In genomic region chr11:44235765-44236201, GRCh38 we compare ENCODE assay signal across 31 cellular contexts.
DNase-seq lines count a peak whose midpoint lies in the region; ATAC-seq and TF ChIP-seq lines count a peak whose summit lies in the region.
"Had no signal": no experiment of that assay in that cellular context is flagged by ENCODE, and none has a peak within 500 bp of the region (broad histone marks: within the 10 kb centered on the region; RNA-seq: fewer than 3 reads in every experiment).

No MANE protein-coding gene starts in this region.

- H3K4me3 ChIP-seq in HEK293 (ENCODE audit: low read depth, low read length), result no peak overlapping the region
- no peak overlapping the region for H3K4me3 ChIP-seq in SJCRH30
- H3K4me3 ChIP-seq: adrenal gland, breast epithelium, HAP-1, MG63, skin epidermis, uterus had no signal

- no peak overlapping the region for H3K4me3 Mint-ChIP-seq in nephron progenitor cell
- H3K4me3 Mint-ChIP-seq: activated T-cell treated with anti-CD3 and anti-CD28 coated beads, Interleukin-2, amount 50 U/mL, for 4 hours; effector memory CD8-positive, alpha-beta T cell; stimulated activated naive CD8-positive, alpha-beta T cell treated with anti-CD3 and anti-CD28 coated beads, Interleukin-15, Interleukin-2, amounts not matched to agents 100 ng/mL and 50 ng/mL, for 24 hours had no signal

- peaks cover 0 to 37% of the 10 kb centered on the region in 2 experiments; a peak in 2 of 3 replicates for H3K36me3 ChIP-seq in HEK293 (ENCODE audit: control insufficient read depth in 2 of 2, insufficient read depth in 1 of 2, low read length in 2 of 2)
- 0 out of 2 replicates have a peak, but pooled peaks cover 5% of the 10 kb centered on the region for H3K36me3 ChIP-seq in SJCRH30
- H3K36me3 ChIP-seq: adrenal gland, breast epithelium, uterus had no signal

- H3K4me1 Mint-ChIP-seq in nephron progenitor cell, result peaks cover 17% of the 10 kb centered on the region

- CTCF ChIA-PET in HEK293 (lab: Yijun Ruan, JAX), result no interaction called here

- TF ChIP-seq CTCF in HEK293 (tag by site-specific recombination; IDR thresholded peaks at IDR 0.05) (no peak), nephron progenitor cell (IDR thresholded peaks at IDR 0.05) (no peak)

- H3K9me3 ChIP-seq in HEK293 (ENCODE audit: control insufficient read depth, insufficient read depth, low read depth, low read length) (no peaks in the 10 kb centered on the region), SJCRH30 (replicated peaks) (no peaks in the 10 kb centered on the region)
- H3K9me3 ChIP-seq: adrenal gland, breast epithelium, Caco-2, HAP-1, MG63, uterus had no signal

- no peak overlapping the region for H3K27ac ChIP-seq in HEK293 (ENCODE audit: extremely low read depth, low read depth, low read length)
- H3K27ac ChIP-seq in SJCRH30, result peak overlapping the region; percentile 84
- H3K27ac ChIP-seq: adrenal gland, breast epithelium, C4-2B, skin epidermis, VCaP had no signal

- H3K4me1 ChIP-seq in HEK293 (ENCODE audit: control insufficient read depth, insufficient read depth, low read length) (no peaks in the 10 kb centered on the region), SJCRH30 (peaks cover 33% of the 10 kb centered on the region)
- H3K4me1 ChIP-seq: adrenal gland, breast epithelium, Caco-2, HAP-1, uterus had no signal

- H3K27ac Mint-ChIP-seq in nephron progenitor cell, result peak overlapping the region; percentile 41
- H3K27ac Mint-ChIP-seq: effector memory CD8-positive, alpha-beta T cell; stimulated activated naive CD8-positive, alpha-beta T cell treated with anti-CD3 and anti-CD28 coated beads, Interleukin-15, Interleukin-2, amounts not matched to agents 100 ng/mL and 50 ng/mL, for 24 hours had no signal

- no peak for ATAC-seq in HG03565 (IDR thresholded peaks at IDR 0.05; ENCODE audit: unreplicated experiment)
- ATAC-seq: activated T-cell treated with anti-CD3 and anti-CD28 coated beads, Interleukin-2, amount 50 U/mL, for 4 hours; effector memory CD8-positive, alpha-beta T cell had no signal

- peaks cover 4% of the 10 kb centered on the region for H3K9me3 Mint-ChIP-seq in nephron progenitor cell
- H3K9me3 Mint-ChIP-seq: activated T-cell treated with anti-CD3 and anti-CD28 coated beads, Interleukin-2, amount 50 U/mL, for 4 hours; effector memory CD8-positive, alpha-beta T cell; stimulated activated naive CD8-positive, alpha-beta T cell treated with anti-CD3 and anti-CD28 coated beads, Interleukin-15, Interleukin-2, amounts not matched to agents 100 ng/mL and 50 ng/mL, for 24 hours had no signal

- peak; percentile 73 to 82 for DNase-seq in SJCRH30
- peak; percentile 38 for DNase-seq in fibroblast of peridontal ligament (ENCODE audit: extremely low read depth)
- DNase-seq in nephron progenitor cell, result peak; percentile 29
- DNase-seq in activated CD4-positive, CD25-positive, alpha-beta regulatory T cell (lab: John Stamatoyannopoulos, UW), result no peak
- DNase-seq in AG08395 (ENCODE audit: low spot score), result no peak
- no peak for DNase-seq in SIG-M5 (lab: John Stamatoyannopoulos, UW)
- DNase-seq: activated CD4-positive, alpha-beta T cell treated with anti-CD3 and anti-CD28 coated beads, Interleukin-2, amount 50 U/mL, for 1 hour; activated naive CD4-positive, alpha-beta T cell treated with Interleukin-2 at 50 U/mL for 16 hours; activated T-cell treated with anti-CD3 and anti-CD28 coated beads, Interleukin-2, amount 50 U/mL, for 4 hours; adrenal gland; Caco-2; cortex of kidney; DMS79 treated with DMSO at 0.1 percent for 48 hours; effector memory CD8-positive, alpha-beta T cell; GF-D8; KG1; MG63; NCI-H2081 treated with DMSO at 0.1 percent for 48 hours; NCI-H510A; SHP77 treated with DMSO at 0.1 percent for 48 hours; SW 1271; T-helper 9 cell; uterus had no signal

- peaks cover 38% of the 10 kb centered on the region for H3K36me3 Mint-ChIP-seq in nephron progenitor cell (ENCODE audit: low read depth)

- no peaks in the 10 kb centered on the region for H3K27me3 ChIP-seq in SJCRH30
- H3K27me3 ChIP-seq: adrenal gland, breast epithelium, MG63, uterus had no signal

- H3K27me3 Mint-ChIP-seq in nephron progenitor cell (ENCODE audit: low read depth, poor library complexity), result peaks cover 33% of the 10 kb centered on the region
- H3K27me3 Mint-ChIP-seq: effector memory CD8-positive, alpha-beta T cell; stimulated activated naive CD8-positive, alpha-beta T cell treated with anti-CD3 and anti-CD28 coated beads, Interleukin-15, Interleukin-2, amounts not matched to agents 100 ng/mL and 50 ng/mL, for 24 hours had no signal

- POLR2A ChIA-PET in HEK293 (lab: Yijun Ruan, JAX), result no interaction called here

TF ChIP-seq in HEK293, 187 proteins besides CTCF, POLR2A, EP300 and RAD21 (continues in another document):
- TF ChIP-seq ZNF398 (tag by site-specific recombination; IDR thresholded peaks at IDR 0.05) (no peak), KLF7 (tag by site-specific recombination; IDR thresholded peaks at IDR 0.05; ENCODE audit: borderline replicate concordance) (no peak), ZNF214 (tag by site-specific recombination; IDR thresholded peaks at IDR 0.05; ENCODE audit: borderline replicate concordance) (no peak), ZNF548 (tag by site-specific recombination; IDR thresholded peaks at IDR 0.05) (no peak), ZNF623 (tag by site-specific recombination; IDR thresholded peaks at IDR 0.05) (no peak)
- TF ChIP-seq, protein P1, sequence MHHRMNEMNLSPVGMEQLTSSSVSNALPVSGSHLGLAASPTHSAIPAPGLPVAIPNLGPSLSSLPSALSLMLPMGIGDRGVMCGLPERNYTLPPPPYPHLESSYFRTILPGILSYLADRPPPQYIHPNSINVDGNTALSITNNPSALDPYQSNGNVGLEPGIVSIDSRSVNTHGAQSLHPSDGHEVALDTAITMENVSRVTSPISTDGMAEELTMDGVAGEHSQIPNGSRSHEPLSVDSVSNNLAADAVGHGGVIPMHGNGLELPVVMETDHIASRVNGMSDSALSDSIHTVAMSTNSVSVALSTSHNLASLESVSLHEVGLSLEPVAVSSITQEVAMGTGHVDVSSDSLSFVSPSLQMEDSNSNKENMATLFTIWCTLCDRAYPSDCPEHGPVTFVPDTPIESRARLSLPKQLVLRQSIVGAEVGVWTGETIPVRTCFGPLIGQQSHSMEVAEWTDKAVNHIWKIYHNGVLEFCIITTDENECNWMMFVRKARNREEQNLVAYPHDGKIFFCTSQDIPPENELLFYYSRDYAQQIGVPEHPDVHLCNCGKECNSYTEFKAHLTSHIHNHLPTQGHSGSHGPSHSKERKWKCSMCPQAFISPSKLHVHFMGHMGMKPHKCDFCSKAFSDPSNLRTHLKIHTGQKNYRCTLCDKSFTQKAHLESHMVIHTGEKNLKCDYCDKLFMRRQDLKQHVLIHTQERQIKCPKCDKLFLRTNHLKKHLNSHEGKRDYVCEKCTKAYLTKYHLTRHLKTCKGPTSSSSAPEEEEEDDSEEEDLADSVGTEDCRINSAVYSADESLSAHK (tag by site-specific recombination; IDR thresholded peaks at IDR 0.05), result peak; percentile 67
- TF ChIP-seq, protein P2, sequence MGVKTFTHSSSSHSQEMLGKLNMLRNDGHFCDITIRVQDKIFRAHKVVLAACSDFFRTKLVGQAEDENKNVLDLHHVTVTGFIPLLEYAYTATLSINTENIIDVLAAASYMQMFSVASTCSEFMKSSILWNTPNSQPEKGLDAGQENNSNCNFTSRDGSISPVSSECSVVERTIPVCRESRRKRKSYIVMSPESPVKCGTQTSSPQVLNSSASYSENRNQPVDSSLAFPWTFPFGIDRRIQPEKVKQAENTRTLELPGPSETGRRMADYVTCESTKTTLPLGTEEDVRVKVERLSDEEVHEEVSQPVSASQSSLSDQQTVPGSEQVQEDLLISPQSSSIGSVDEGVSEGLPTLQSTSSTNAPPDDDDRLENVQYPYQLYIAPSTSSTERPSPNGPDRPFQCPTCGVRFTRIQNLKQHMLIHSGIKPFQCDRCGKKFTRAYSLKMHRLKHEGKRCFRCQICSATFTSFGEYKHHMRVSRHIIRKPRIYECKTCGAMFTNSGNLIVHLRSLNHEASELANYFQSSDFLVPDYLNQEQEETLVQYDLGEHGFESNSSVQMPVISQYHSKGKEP (tag by site-specific recombination; IDR thresholded peaks at IDR 0.05), result 0 out of 2 replicates have a peak, but pooled peaks have one; percentile 6
- TF ChIP-seq, protein P3, sequence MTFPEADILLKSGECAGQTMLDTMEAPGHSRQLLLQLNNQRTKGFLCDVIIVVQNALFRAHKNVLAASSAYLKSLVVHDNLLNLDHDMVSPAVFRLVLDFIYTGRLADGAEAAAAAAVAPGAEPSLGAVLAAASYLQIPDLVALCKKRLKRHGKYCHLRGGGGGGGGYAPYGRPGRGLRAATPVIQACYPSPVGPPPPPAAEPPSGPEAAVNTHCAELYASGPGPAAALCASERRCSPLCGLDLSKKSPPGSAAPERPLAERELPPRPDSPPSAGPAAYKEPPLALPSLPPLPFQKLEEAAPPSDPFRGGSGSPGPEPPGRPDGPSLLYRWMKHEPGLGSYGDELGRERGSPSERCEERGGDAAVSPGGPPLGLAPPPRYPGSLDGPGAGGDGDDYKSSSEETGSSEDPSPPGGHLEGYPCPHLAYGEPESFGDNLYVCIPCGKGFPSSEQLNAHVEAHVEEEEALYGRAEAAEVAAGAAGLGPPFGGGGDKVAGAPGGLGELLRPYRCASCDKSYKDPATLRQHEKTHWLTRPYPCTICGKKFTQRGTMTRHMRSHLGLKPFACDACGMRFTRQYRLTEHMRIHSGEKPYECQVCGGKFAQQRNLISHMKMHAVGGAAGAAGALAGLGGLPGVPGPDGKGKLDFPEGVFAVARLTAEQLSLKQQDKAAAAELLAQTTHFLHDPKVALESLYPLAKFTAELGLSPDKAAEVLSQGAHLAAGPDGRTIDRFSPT (tag by site-specific recombination; IDR thresholded peaks at IDR 0.05), result no peak

Comparison
In these comparisons a context has a peak if more than half of its experiments do, and no peak if none do; other contexts are left out.
1. DNase-seq: peak in SJCRH30 (2 of 2), fibroblast of peridontal ligament (single experiment) and nephron progenitor cell (single experiment); none in activated CD4-positive, CD25-positive, alpha-beta regulatory T cell (0 of 4), AG08395 (single experiment) and SIG-M5 (single experiment).